Comparison of ENCODE assay signal across 27 cellular contexts in genomic region chr11:62418136-62418535, GRCh38. TPM values are rescaled to one million over a fixed set of nuclear protein-coding genes. Genes with fewer than 3 reads are reported as not detected.
DNase-seq lines count a peak whose midpoint lies in the region; ATAC-seq and TF ChIP-seq lines count a peak whose summit lies in the region.
"Had no signal": no experiment of that assay in that cellular context is flagged by ENCODE, and none has a peak within 500 bp of the region (broad histone marks: within the 10 kb centered on the region; RNA-seq: fewer than 3 reads in every experiment).

No MANE protein-coding gene starts in this region.

- H3K27ac ChIP-seq in sigmoid colon, result peak overlapping the region in 3 of 4 donors; percentile 78 to 81 (median 81)
- H3K27ac ChIP-seq: 22Rv1, RWPE1 had no signal

- no peak overlapping the region for H3K4me3 Mint-ChIP-seq in stimulated activated naive CD8-positive, alpha-beta T cell treated with anti-CD3 and anti-CD28 coated beads, Interleukin-15, Interleukin-2, amounts not matched to agents 100 ng/mL and 50 ng/mL, for 24 hours
- no peak overlapping the region for H3K4me3 Mint-ChIP-seq in mesothelial cell of epicardium
- H3K4me3 Mint-ChIP-seq: CD14-positive monocyte, GM23338, H9 had no signal

- TF ChIP-seq POLR2A in sigmoid colon (IDR thresholded peaks at IDR 0.05), result no peak

- H3K27me3 Mint-ChIP-seq in stimulated activated naive CD8-positive, alpha-beta T cell treated with anti-CD3 and anti-CD28 coated beads, Interleukin-15, Interleukin-2, amounts not matched to agents 100 ng/mL and 50 ng/mL, for 24 hours, result no peaks in the 10 kb centered on the region
- H3K27me3 Mint-ChIP-seq in mesothelial cell of epicardium (ENCODE audit: low read depth), result no peaks in the 10 kb centered on the region

- ATAC-seq in stimulated activated naive CD8-positive, alpha-beta T cell treated with anti-CD3 and anti-CD28 coated beads, Interleukin-15, Interleukin-2, amounts not matched to agents 100 U/mL and 50 U/mL, for 24 hours, result no peak
- ATAC-seq in GM18870 (IDR thresholded peaks at IDR 0.05; ENCODE audit: unreplicated experiment) (no peak), HG02870 (IDR thresholded peaks at IDR 0.05; ENCODE audit: unreplicated experiment) (no peak)
- ATAC-seq: GM23338 had no signal

- no peaks in the 10 kb centered on the region for H3K4me1 Mint-ChIP-seq in stimulated activated naive CD8-positive, alpha-beta T cell treated with anti-CD3 and anti-CD28 coated beads, Interleukin-15, Interleukin-2, amounts not matched to agents 100 ng/mL and 50 ng/mL, for 24 hours (ENCODE audit: low read depth)
- peaks cover 34% of the 10 kb centered on the region for H3K4me1 Mint-ChIP-seq in mesothelial cell of epicardium
- H3K4me1 Mint-ChIP-seq: GM23338 had no signal

- H3K9me3 Mint-ChIP-seq in stimulated activated naive CD8-positive, alpha-beta T cell treated with anti-CD3 and anti-CD28 coated beads, Interleukin-15, Interleukin-2, amounts not matched to agents 100 ng/mL and 50 ng/mL, for 24 hours, result no peaks in the 10 kb centered on the region
- no peaks in the 10 kb centered on the region for H3K9me3 Mint-ChIP-seq in mesothelial cell of epicardium
- H3K9me3 Mint-ChIP-seq: GM23338, H9 had no signal

- WGBS in sigmoid colon, 2 donors, result 88 to 90% methylated on average over 5 of the region's 5 CpGs

- no peaks in the 10 kb centered on the region for H3K9me3 ChIP-seq in sigmoid colon
- H3K9me3 ChIP-seq: BE2C had no signal

- no peak overlapping the region for H3K4me3 ChIP-seq in sigmoid colon
- H3K4me3 ChIP-seq: GM23338 had no signal

- intact Hi-C loops in sigmoid colon (cut with DNase I), result loop anchor here (2.0 kb wide), 1 partner anchor 15 kb away; no protein-coding TSS in a partner anchor

- no peak for TF ChIP-seq EP300 in sigmoid colon (IDR thresholded peaks at IDR 0.05)

- H3K36me3 ChIP-seq in sigmoid colon, result no peaks in the 10 kb centered on the region
- H3K36me3 ChIP-seq: BE2C had no signal

- H3K36me3 Mint-ChIP-seq in stimulated activated naive CD8-positive, alpha-beta T cell treated with anti-CD3 and anti-CD28 coated beads, Interleukin-15, Interleukin-2, amounts not matched to agents 100 ng/mL and 50 ng/mL, for 24 hours (ENCODE audit: low read depth), result no peaks in the 10 kb centered on the region
- no peaks in the 10 kb centered on the region for H3K36me3 Mint-ChIP-seq in mesothelial cell of epicardium

- TF ChIP-seq CTCF in mesothelial cell of epicardium (IDR thresholded peaks at IDR 0.05; ENCODE audit: unreplicated experiment) (no peak), sigmoid colon (IDR thresholded peaks at IDR 0.05) (no peak)

- no peaks in the 10 kb centered on the region for H3K27me3 ChIP-seq in sigmoid colon
- H3K27me3 ChIP-seq: BE2C had no signal

- DNase-seq in stimulated activated naive CD8-positive, alpha-beta T cell treated with anti-CD3 and anti-CD28 coated beads, Interleukin-15, Interleukin-2, amounts not matched to agents 100 U/mL and 50 U/mL, for 24 hours, result no peak
- DNase-seq in mesothelial cell of epicardium (ENCODE audit: low spot score in 2 of 2, unreplicated experiment in 2 of 2) (no peak), sigmoid colon (no peak), islet precursor cell (no peak), NCI-H2107 treated with DMSO at 0.1 percent for 48 hours (lab: John Stamatoyannopoulos, UW; ENCODE audit: unreplicated experiment) (no peak)
- DNase-seq: ACHN, BE2C, DMS53, H9, KG1, MM.1S, NCI-H1694, NCI-H2029 treated with DMSO at 0.1 percent for 48 hours, NCI-H2227 treated with DMSO at 0.1 percent for 48 hours, NCI-H526 treated with DMSO at 0.1 percent for 48 hours, SHP77 had no signal

- H3K27ac Mint-ChIP-seq in stimulated activated naive CD8-positive, alpha-beta T cell treated with anti-CD3 and anti-CD28 coated beads, Interleukin-15, Interleukin-2, amounts not matched to agents 100 ng/mL and 50 ng/mL, for 24 hours, result peak overlapping the region; percentile 17
- peak overlapping the region; percentile 19 for H3K27ac Mint-ChIP-seq in mesothelial cell of epicardium
- H3K27ac Mint-ChIP-seq: GM23338 had no signal

- peaks cover 0 to 53% (median 45%) of the 10 kb centered on the region in 4 donors for H3K4me1 ChIP-seq in sigmoid colon
- H3K4me1 ChIP-seq: BE2C had no signal

RNA-seq across cellular contexts. Expression of gene SCGB1A1, which starts 0.7 kb away (rescaled TPM):
- total RNA-seq in mesothelial cell of epicardium, result not detected in 3 replicates
- not detected for total RNA-seq in sigmoid colon
- polyA plus RNA-seq in sigmoid colon, result 10 to 100 TPM in 1 of 3 donors, not detected in 2; 11.4 TPM
- total RNA-seq: Daoy, G401, GM23338, H9, NCI-H460, SK-MEL-5 had no signal
- polyA plus RNA-seq: CD14-positive monocyte, GM23338 had no signal
